In genomic region chr11:69445131-69445470, GRCh38 we compare ENCODE assay signal across 14 cellular contexts. TPM values are rescaled to one million over a fixed set of nuclear protein-coding genes. Genes with fewer than 3 reads are reported as not detected.
DNase-seq lines count a peak whose midpoint lies in the region; ATAC-seq, FAIRE-seq and TF ChIP-seq lines count a peak whose summit lies in the region.
"Had no signal": no experiment of that assay in that cellular context is flagged by ENCODE, and none has a peak within 500 bp of the region (broad histone marks: within the 10 kb centered on the region; RNA-seq: fewer than 3 reads in every experiment).

No MANE protein-coding gene starts in this region.

- no peaks in the 10 kb centered on the region; a peak in 2 of 7 replicates for H3K27me3 ChIP-seq in H1 (replicated peaks in 1 of 4; ENCODE audit: control insufficient read depth in 3 of 4, extremely low read depth in 1 of 4, insufficient read depth in 3 of 4, low read length in 3 of 4)
- no peaks in the 10 kb centered on the region for H3K27me3 ChIP-seq in testis
- peaks cover 45% of the 10 kb centered on the region for H3K27me3 ChIP-seq in MM.1S (replicated peaks; ENCODE audit: insufficient read depth, low read length)

- H3K9me3 ChIP-seq in A549 (no peaks in the 10 kb centered on the region), H1 (ENCODE audit: insufficient read depth in 2 of 2, low read depth in 1 of 2, low read length in 1 of 2) (no peaks in the 10 kb centered on the region), testis (no peaks in the 10 kb centered on the region), MM.1S (replicated peaks; ENCODE audit: insufficient read depth, low read length) (no peaks in the 10 kb centered on the region)

- TF ChIP-seq POLR2A in A549 (IDR thresholded peaks at IDR 0.05; ENCODE audit: low read length) (no peak), NB4 (IDR thresholded peaks at IDR 0.05; ENCODE audit: extremely low read depth, insufficient read length) (no peak), H1 (IDR thresholded peaks at IDR 0.05; ENCODE audit: control extremely low read depth in 1 of 2, low read depth in 2 of 2, low read length in 2 of 2) (no peak), testis (IDR thresholded peaks at IDR 0.05) (no peak)

- no peak for ATAC-seq in A549
- no peak for ATAC-seq in GM18502 (IDR thresholded peaks at IDR 0.05; ENCODE audit: poor library complexity, unreplicated experiment)

- H3K4me3 ChIP-seq in A549 (no peak overlapping the region), NB4 (ENCODE audit: low read depth, low read length) (peak overlapping the region; percentile 69), H1 (ENCODE audit: extremely low read depth in 1 of 4, insufficient read depth in 2 of 4, low read depth in 3 of 4, low read length in 4 of 4) (no peak overlapping the region), testis (no peak overlapping the region), MM.1S (ENCODE audit: low read length) (no peak overlapping the region)

- DNase-seq in A549 (ENCODE audit: low read depth in 1 of 2, low spot score in 1 of 2) (no peak), NB4 (ENCODE audit: low read depth) (peak; percentile 92), H1 (ENCODE audit: low read depth in 1 of 2, low spot score in 2 of 2) (no peak), pons (ENCODE audit: low spot score) (peak; percentile 24), testis (no peak), NCI-H510A (lab: John Stamatoyannopoulos, UW) (no peak), MM.1S (no peak)
- DNase-seq: activated CD4-positive, alpha-beta memory T cell treated with anti-CD3 and anti-CD28 coated beads for 36 hours; activated naive CD4-positive, alpha-beta T cell treated with anti-CD3 and anti-CD28 coated beads for 36 hours; NCI-H1092; NCI-H524 had no signal

- POLR2A ChIA-PET in A549 (lab: Yijun Ruan, JAX) (interaction anchor here (0.5 kb wide), 1 partner anchor 17 kb away, joined by 3 read pairs; no protein-coding TSS in a partner anchor), H1 (lab: Charles Lee; ENCODE audit: partially characterized antibody) (no interaction called here)

- H3K56ac ChIP-seq in H1 (replicated peaks; ENCODE audit: insufficient read length, low read depth, low read length), result no peak overlapping the region

- H2AFZ ChIP-seq in H1 (ENCODE audit: low read length) (no peak overlapping the region), MM.1S (ENCODE audit: low read length) (no peak overlapping the region)

- TF ChIP-seq RAD21 in A549 (conservative IDR thresholded peaks at IDR 0.05 in 1 of 2, IDR thresholded peaks at IDR 0.05 in 1 of 2) (no peak), H1 (IDR thresholded peaks at IDR 0.05 in 1 of 2, conservative IDR thresholded peaks at IDR 0.05 in 1 of 2; ENCODE audit: low read depth in 2 of 2, low read length in 2 of 2) (no peak)

- H4K8ac ChIP-seq in H1 (ENCODE audit: extremely low read depth, insufficient read depth, low read length), result no peak overlapping the region; the same call in 1 of the 2 replicates

- H4K20me1 ChIP-seq in H1 (replicated peaks in 1 of 2; ENCODE audit: control insufficient read depth in 1 of 2, insufficient read depth in 2 of 2, low read length in 2 of 2), result no peaks in the 10 kb centered on the region
- no peaks in the 10 kb centered on the region for H4K20me1 ChIP-seq in MM.1S (ENCODE audit: insufficient read depth, low read length)

- FAIRE-seq in A549 (lab: Jason Lieb, UNC) (no peak), H1 (lab: Jason Lieb, UNC) (no peak)

- peak overlapping the region; percentile 37 for H4K91ac ChIP-seq in H1 (replicated peaks; ENCODE audit: insufficient read length, low read length)

- H2AK5ac ChIP-seq in H1 (ENCODE audit: low read depth, low read length), result no peak overlapping the region; the same call in 1 of the 2 replicates

- no peak overlapping the region for H2BK20ac ChIP-seq in H1 (ENCODE audit: low read length)

- H3F3A ChIP-seq in MM.1S (ENCODE audit: insufficient read depth, low read length), result no peaks in the 10 kb centered on the region

- H3K23ac ChIP-seq in H1 (ENCODE audit: insufficient read length), result no peak overlapping the region

- no peak overlapping the region for H3K18ac ChIP-seq in H1 (ENCODE audit: extremely low read depth, low read length)

- TF ChIP-seq EP300 in A549 (IDR thresholded peaks at IDR 0.05) (no peak), H1 (IDR thresholded peaks at IDR 0.05; ENCODE audit: borderline replicate concordance in 1 of 2, low read depth in 2 of 2, low read length in 2 of 2) (no peak)

- H3K27ac ChIP-seq in A549, result peak overlapping the region; percentile 5 to 88; a peak in 4 of 6 replicates
- no peak overlapping the region for H3K27ac ChIP-seq in H1 (ENCODE audit: low read depth, low read length)
- no peak overlapping the region for H3K27ac ChIP-seq in testis
- H3K27ac ChIP-seq in MM.1S (ENCODE audit: low read length), result no peak overlapping the region

- H3K79me1 ChIP-seq in H1 (ENCODE audit: low read depth, low read length), result no peaks in the 10 kb centered on the region

- intact Hi-C loops in testis (cut with DNase I; ENCODE audit: low total_unique reads), result loop anchor here (10.0 kb wide), 1 partner anchor 190 kb away; no protein-coding TSS in a partner anchor

- no peaks in the 10 kb centered on the region for H3K23me2 ChIP-seq in H1 (ENCODE audit: low read depth, low read length)

- H3K4me1 ChIP-seq in A549, result peaks cover 37% of the 10 kb centered on the region
- H3K4me1 ChIP-seq in H1 (replicated peaks in 1 of 4; ENCODE audit: control insufficient read depth in 3 of 4, insufficient read depth in 4 of 4, low read length in 3 of 4), result peaks cover 13 to 29% (median 21%) of the 10 kb centered on the region in 4 experiments
- H3K4me1 ChIP-seq in testis, result peaks cover 21% of the 10 kb centered on the region
- peaks cover 8% of the 10 kb centered on the region; the same call in 1 of the 2 replicates for H3K4me1 ChIP-seq in MM.1S (ENCODE audit: low read length)

- no peak overlapping the region for H2BK15ac ChIP-seq in H1 (ENCODE audit: low read length)

- H3K4me2 ChIP-seq in A549, result peak overlapping the region; percentile 81; the same call in 1 of the 3 replicates
- no peak overlapping the region for H3K4me2 ChIP-seq in H1 (ENCODE audit: insufficient read depth in 1 of 2, low read depth in 2 of 2, low read length in 2 of 2)
- no peak overlapping the region for H3K4me2 ChIP-seq in MM.1S (ENCODE audit: low read depth, low read length)

- H3K79me2 ChIP-seq in H1 (ENCODE audit: control insufficient read depth in 1 of 2, insufficient read depth in 2 of 2, low read length in 2 of 2) (no peaks in the 10 kb centered on the region), MM.1S (ENCODE audit: low read length) (no peaks in the 10 kb centered on the region)

- H2BK5ac ChIP-seq in H1 (ENCODE audit: low read depth, low read length), result peak overlapping the region; percentile 71; the same call in 1 of the 2 replicates

- peak overlapping the region; percentile 58 for H2BK120ac ChIP-seq in H1 (replicated peaks; ENCODE audit: low read depth, low read length)

- no peak overlapping the region for H3K4ac ChIP-seq in H1 (replicated peaks; ENCODE audit: insufficient read length, low read depth, low read length)

- H3K36me3 ChIP-seq in H1 (ENCODE audit: control insufficient read depth in 2 of 4, insufficient read depth in 4 of 4, low read length in 3 of 4) (no peaks in the 10 kb centered on the region), testis (ENCODE audit: low read depth, missing control alignments) (no peaks in the 10 kb centered on the region), MM.1S (replicated peaks; ENCODE audit: insufficient read depth, low read length) (no peaks in the 10 kb centered on the region)

- 93% methylated on average over 8 of the region's 11 CpGs for WGBS in A549 (ENCODE audit: missing lambda C conversion rate)
- WGBS in H1 (ENCODE audit: extremely low coverage in 1 of 2, insufficient coverage in 1 of 2, insufficient read length in 1 of 2, insufficient replicate concordance in 2 of 2, low coverage in 1 of 2, low lambda C conversion rate in 2 of 2, missing lambda C conversion rate in 1 of 2), 2 experiments, result 94% methylated on average over 10 of the region's 11 CpGs; no CpG with 5 or more reads in 1 of the 2 experiments
- 60 to 77% methylated on average over 10 to 11 of the region's 11 CpGs for WGBS in testis, 2 donors

- 0 out of 2 replicates have a peak overlapping the region, but pooled peaks have one; percentile 53 for H2BK12ac ChIP-seq in H1 (ENCODE audit: low read depth, low read length)

- H3K14ac ChIP-seq in H1 (ENCODE audit: insufficient read length), result no peak overlapping the region

- TF ChIP-seq CTCF in A549 (IDR thresholded peaks at IDR 0.05) (no peak), NB4 (IDR thresholded peaks at IDR 0.05; ENCODE audit: low read depth, low read length) (no peak), H1 (IDR thresholded peaks at IDR 0.05; ENCODE audit: control extremely low read depth in 1 of 3, insufficient read depth in 1 of 3, low read depth in 1 of 3, low read length in 3 of 3) (no peak), testis (IDR thresholded peaks at IDR 0.05) (no peak), MM.1S (IDR thresholded peaks at IDR 0.05; ENCODE audit: low read length) (no peak)

- no peak overlapping the region for H4K5ac ChIP-seq in H1 (ENCODE audit: insufficient read length, low read depth, low read length)

- H3K9ac ChIP-seq in H1 (replicated peaks in 1 of 4; ENCODE audit: extremely low read depth in 1 of 4, low read depth in 3 of 4, low read length in 3 of 4) (no peak overlapping the region), MM.1S (ENCODE audit: low read length) (no peak overlapping the region)

- H3K9me2 ChIP-seq in MM.1S (replicated peaks; ENCODE audit: insufficient read depth, low read length), result no peaks in the 10 kb centered on the region

- CTCF ChIA-PET in A549 (lab: Yijun Ruan, JAX), result no interaction called here
- CTCF ChIA-PET in H1 (lab: Charles Lee; ENCODE audit: partially characterized antibody), result interaction anchor here (0.6 to 2.7 kb wide), 6 partner anchors 17 to 656 kb away, joined by 3 to 10 read pairs (median 4); partner anchors contain the start of gene MYEOV

RNA-seq across cellular contexts. Expression of gene LINC01488, which starts 36.4 kb away (rescaled TPM):
- polyA plus RNA-seq in A549 (2011; rRNA removed) (not detected in 2 replicates), A549 (2017; fragmentation: RNase III; extraction: RNeasy Plus Mini Kit Qiagen cat#74134 plus additional on column Dnase treatment) (0.05 to 0.11 TPM (median 0.09 TPM) in 3 replicates), H1 (2011; rRNA removed) (0.03 TPM in 1 of 2 replicates, not detected in the other), testis (ENCODE audit: insufficient read depth, low read depth, low replicate concordance) (not detected)
- 0.03 and 0.07 TPM in 2 replicates for polyA plus RNA-seq in A549 (2012; cell fraction: cytosol; rRNA removed)
- polyA plus RNA-seq in A549 (2012; cell fraction: nucleus; rRNA removed), result 0.19 and 0.22 TPM in 2 replicates
- not detected in 2 replicates for polyA minus RNA-seq in A549 (2011; rRNA and poly(A)+ RNA removed)
- total RNA-seq in H1 (2021; fragmentation: NEBNext Ultra II Directional; extraction: Animal tissue kit (Norgen Biotek cat#: 25700)), result not detected in 2 replicates
- polyA plus RNA-seq in H1 (2011; cell fraction: cytosol; rRNA removed), result not detected
- polyA plus RNA-seq in H1 (2011; cell fraction: nucleus; rRNA removed), result not detected
- polyA plus RNA-seq in H1 (2012, experiment 1 of 2), result not detected in 4 replicates
- polyA plus RNA-seq in H1 (2012, experiment 2 of 2), result not detected
- not detected for polyA plus RNA-seq in H1 (2013, experiment 1 of 2)
- polyA plus RNA-seq in H1 (2013, experiment 2 of 2), result not detected
- polyA minus RNA-seq in H1 (2011; rRNA and poly(A)+ RNA removed), result not detected in 2 replicates
- polyA minus RNA-seq in H1 (2011; cell fraction: cytosol; rRNA and poly(A)+ RNA removed), result not detected
- polyA minus RNA-seq in H1 (2011; cell fraction: nucleus; rRNA and poly(A)+ RNA removed), result not detected
- total RNA-seq in testis, result not detected
- total RNA-seq: activated CD4-positive, alpha-beta memory T cell treated with anti-CD3 and anti-CD28 coated beads for 36 hours; activated naive CD4-positive, alpha-beta T cell treated with anti-CD3 and anti-CD28 coated beads for 36 hours; occipital lobe; subcutaneous adipose tissue had no signal

Comparison
In these comparisons a context has a peak if more than half of its experiments do, and no peak if none do; other contexts are left out.
1. DNase-seq: peak in NB4 (single experiment) and pons (single experiment); none in A549 (0 of 2), H1 (0 of 2), testis (single experiment), NCI-H510A (single experiment) and MM.1S (single experiment).
2. H3K27ac ChIP-seq: peak in A549 (2 of 2); none in H1 (single experiment), testis (0 of 2) and MM.1S (single experiment).